ENCODE assay signal across 8 cellular contexts in the genomic region with DNA sequence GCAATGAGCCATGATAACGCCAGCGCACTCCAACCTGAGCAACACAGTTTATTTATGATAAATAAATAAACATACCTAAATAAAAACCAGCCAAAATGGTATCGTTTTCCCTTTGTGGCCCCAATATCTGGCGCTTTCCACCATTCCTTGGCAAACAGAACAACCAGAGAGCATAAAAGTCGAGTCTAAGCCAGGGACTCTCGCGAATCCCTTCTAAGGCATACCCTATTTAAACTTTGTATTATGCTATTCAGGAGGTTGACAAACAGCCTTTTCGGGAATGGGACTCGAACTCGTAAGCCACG. TPM values are rescaled to one million over a fixed set of nuclear protein-coding genes. Genes with fewer than 3 reads are reported as not detected.
A peak's percentile ranks its signal among the peaks of the same experiment; 100 is the strongest.
DNase-seq lines count a peak whose midpoint lies in the region; ATAC-seq, FAIRE-seq and TF ChIP-seq lines count a peak whose summit lies in the region.

No MANE protein-coding gene starts in this region.

- H3K4me3 ChIP-seq in heart left ventricle (peak overlapping the region in 11 of 12 donors; percentile 64 to 98 (median 90)), K562 (peak overlapping the region; percentile 88), upper lobe of right lung (peak overlapping the region; percentile 75)

- H3K9ac ChIP-seq in K562 (ENCODE audit: insufficient read depth in 1 of 2, low read depth in 2 of 2, low read length in 2 of 2) = peak overlapping the region; percentile 99 to 100

- peaks cover 50% of the 10 kb centered on the region for H3K79me2 ChIP-seq in K562 (ENCODE audit: control insufficient read depth, insufficient read depth, low read length)

- H3K4me1 ChIP-seq in heart left ventricle (peaks cover 7 to 40% (median 32%) of the 10 kb centered on the region in 12 donors), K562 (replicated peaks in 1 of 2; ENCODE audit: control insufficient read depth in 2 of 2, insufficient read depth in 2 of 2, low read length in 2 of 2) (peaks cover 14 to 21% of the 10 kb centered on the region in 2 experiments; a peak in 4 of 5 replicates), upper lobe of right lung (peaks cover 29% of the 10 kb centered on the region)

- TF ChIP-seq EP300 in K562 (IDR thresholded peaks at IDR 0.05; ENCODE audit: low read length) = no peak

- peaks cover 2% of the 10 kb centered on the region for H3K36me3 Mint-ChIP-seq in memory B cell

- no peak for TF ChIP-seq CTCF in heart left ventricle (IDR thresholded peaks at IDR 0.05)
- TF ChIP-seq CTCF in K562 (IDR thresholded peaks at IDR 0.05 in 2 of 3, conservative IDR thresholded peaks at IDR 0.05 in 1 of 3; ENCODE audit: insufficient read depth in 2 of 3, low read depth in 1 of 3, low read length in 3 of 3) = no peak
- TF ChIP-seq CTCF in upper lobe of right lung (IDR thresholded peaks at IDR 0.05) = no peak

- no peaks in the 10 kb centered on the region for H3K9me3 Mint-ChIP-seq in memory B cell

- H3K9me1 ChIP-seq in K562 (ENCODE audit: control insufficient read depth, insufficient read depth, low read length) = no peaks in the 10 kb centered on the region

- TF ChIP-seq POLR2A in heart left ventricle (IDR thresholded peaks at IDR 0.05) (no peak), K562 (conservative IDR thresholded peaks at IDR 0.05) (no peak)

- CTCF ChIA-PET in K562 (lab: Yijun Ruan, JAX; ENCODE audit: low intra/inter-chr PET ratio) = interaction anchor here (0.6 kb wide), 1 partner anchor 41 kb away, joined by 3 read pairs; no protein-coding TSS in a partner anchor

- FAIRE-seq in K562 (lab: Jason Lieb, UNC) = no peak

- in situ Hi-C loops in K562 (cut with MboI) = no loop called here

- intact Hi-C loops in heart left ventricle (cut with DNase I) = loop anchor here in 4 of 10 donors (2.0 to 10.0 kb wide), 4 partner anchors 48 to 102 kb away; a partner anchor contains a TSS
- intact Hi-C loops in Right ventricle myocardium inferior (cut with DNase I) = loop anchor here (1.0 to 5.0 kb wide), 2 partner anchors 20 to 94 kb away; a partner anchor contains a TSS
- intact Hi-C loops in K562 (cut with micrococcal nuclease) = loop anchor here (1.0 kb wide), 1 partner anchor 19 kb away; no protein-coding TSS in a partner anchor
- intact Hi-C loops in upper lobe of right lung (cut with DNase I) = no loop called here

- DNase-seq in heart left ventricle (no peak), Right ventricle myocardium inferior (ENCODE audit: missing footprints) (no peak), K562 (ENCODE audit: extremely low read depth in 1 of 4, low spot score in 3 of 4) (no peak), memory B cell (ENCODE audit: low spot score in 2 of 2) (no peak), upper lobe of right lung (no peak), DMS53 (lab: John Stamatoyannopoulos, UW) (no peak)

- POLR2A ChIA-PET in K562 (lab: Yijun Ruan, JAX) = interaction anchor here (0.6 to 6.9 kb wide), 15 partner anchors 9 to 837 kb away, joined by 3 to 105 read pairs (median 5); a partner anchor contains a TSS

- TSS peak; percentile 92 for BruUV-seq in K562 (replicated peaks; lab: Mats Ljungman, UMichigan)

- H2AFZ ChIP-seq in K562 (ENCODE audit: low read depth, low read length) = peak overlapping the region; percentile 93

- peak overlapping the region; percentile 98 for H3K27ac Mint-ChIP-seq in memory B cell

- no peaks in the 10 kb centered on the region for H3K27me3 Mint-ChIP-seq in memory B cell

- no peak for TF ChIP-seq RAD21 in K562 (CRISPR knock-in tag; conservative IDR thresholded peaks at IDR 0.05 in 1 of 2, IDR thresholded peaks at IDR 0.05 in 1 of 2)

- H3K4me1 Mint-ChIP-seq in memory B cell = peaks cover 23% of the 10 kb centered on the region

- no peak for ATAC-seq in heart left ventricle
- ATAC-seq in Right ventricle myocardium inferior = no peak
- no peak for ATAC-seq in K562
- peak; percentile 1 for ATAC-seq in memory B cell (ENCODE audit: low read depth)
- ATAC-seq in upper lobe of right lung = no peak
- no peak for ATAC-seq in HG03045 (IDR thresholded peaks at IDR 0.05; ENCODE audit: unreplicated experiment)
- ATAC-seq in GM21367 (IDR thresholded peaks at IDR 0.05; ENCODE audit: unreplicated experiment) = no peak

- H3K9me3 ChIP-seq in heart left ventricle = no peaks in the 10 kb centered on the region
- no peaks in the 10 kb centered on the region for H3K9me3 ChIP-seq in K562 (replicated peaks; ENCODE audit: control insufficient read depth, insufficient read depth, low read depth, low read length)
- H3K9me3 ChIP-seq in upper lobe of right lung = no peaks in the 10 kb centered on the region

- H3K27me3 ChIP-seq in heart left ventricle = no peaks in the 10 kb centered on the region
- H3K27me3 ChIP-seq in K562 (ENCODE audit: control insufficient read depth in 2 of 2, insufficient read depth in 2 of 2, low read length in 2 of 2) = no peaks in the 10 kb centered on the region
- H3K27me3 ChIP-seq in upper lobe of right lung = no peaks in the 10 kb centered on the region

- 27 to 36% (median 30%) methylated on average over 11 of the region's 11 CpGs for WGBS in heart left ventricle, 4 donors
- WGBS in K562 (ENCODE audit: insufficient coverage, low coverage, missing lambda C conversion rate) = 26% methylated on average over 11 of the region's 11 CpGs

- H3K27ac ChIP-seq in heart left ventricle (peak overlapping the region; percentile 93 to 100 (median 99)), K562 (ENCODE audit: extremely low read depth, low read depth, low read length) (peak overlapping the region; percentile 99), upper lobe of right lung (peak overlapping the region; percentile 99)

- H3K4me2 ChIP-seq in K562 (ENCODE audit: insufficient read depth, low read length) = peak overlapping the region; percentile 96

- peak overlapping the region; percentile 96 for H3K4me3 Mint-ChIP-seq in memory B cell

- peaks cover 39% of the 10 kb centered on the region for H4K20me1 ChIP-seq in K562 (replicated peaks; ENCODE audit: control insufficient read depth, insufficient read depth, low read length)

- H3K36me3 ChIP-seq in heart left ventricle (no peaks in the 10 kb centered on the region), K562 (ENCODE audit: control insufficient read depth, insufficient read depth, low read length) (peaks cover 24% of the 10 kb centered on the region), upper lobe of right lung (no peaks in the 10 kb centered on the region)

TF ChIP-seq in K562, 482 proteins besides CTCF, POLR2A, EP300 and RAD21 (continues in another document):
- no peak for TF ChIP-seq ESRRA (IDR thresholded peaks at IDR 0.05; ENCODE audit: borderline replicate concordance, low read depth)
- TF ChIP-seq E2F3 (CRISPR knock-in tag; IDR thresholded peaks at IDR 0.05) = peak; percentile 63
- no peak for TF ChIP-seq MTA2 (IDR thresholded peaks at IDR 0.05; ENCODE audit: low read depth)
- no peak for TF ChIP-seq TCF7 (IDR thresholded peaks at IDR 0.05; ENCODE audit: borderline replicate concordance)
- no peak for TF ChIP-seq TFAM (CRISPR knock-in tag; conservative IDR thresholded peaks at IDR 0.05)
- no peak for TF ChIP-seq FOSL1 (tag; conservative IDR thresholded peaks at IDR 0.05)
- no peak for TF ChIP-seq ETV5 (CRISPR knock-in tag; IDR thresholded peaks at IDR 0.05; ENCODE audit: low read depth)
- TF ChIP-seq FOXK1 (CRISPR knock-in tag; IDR thresholded peaks at IDR 0.05; ENCODE audit: borderline replicate concordance) = 0 out of 2 replicates have a peak, but pooled peaks have one; percentile 5

RNA-seq across cellular contexts. Expression of a gene that starts 0.4 kb away (rescaled TPM):
- 100 to 1,000 TPM; 133 to 208 (median 139) TPM for total RNA-seq in heart left ventricle
- polyA plus RNA-seq in heart left ventricle = 100 to 1,000 TPM in 1 of 2 donors, 10 to 100 TPM in 1; 97.2 to 115 TPM
- 120 TPM for total RNA-seq in Right ventricle myocardium inferior
- 196 and 552 TPM in 2 replicates for total RNA-seq in K562 (2011; cell fraction: chromatin; rRNA removed; ENCODE audit: low replicate concordance)
- 73.5 and 120 TPM in 2 replicates for total RNA-seq in K562 (2011; cell fraction: nucleolus; rRNA removed)
- total RNA-seq in K562 (2011; cell fraction: nucleoplasm; rRNA removed) = 284 and 429 TPM in 2 replicates
- total RNA-seq in K562 (2014; rRNA removed) = 112 and 234 TPM in 2 replicates
- 425 and 528 TPM in 2 replicates for total RNA-seq in K562 (2014; rRNA removed; fragmentation: Illumina TruSeq; extraction: Trizol)
- 378 and 402 TPM in 2 replicates for total RNA-seq in K562 (2015; rRNA removed; fragmentation: Illumina TruSeq; extraction: Trizol)
- total RNA-seq in K562 (2021) = 179 and 209 TPM in 2 replicates
- 194 and 263 TPM in 2 replicates for polyA plus RNA-seq in K562 (2011; rRNA removed)
- polyA plus RNA-seq in K562 (2011; cell fraction: cytosol; rRNA removed) = 69.5 and 129 TPM in 2 replicates
- polyA plus RNA-seq in K562 (2011; cell fraction: nucleus; rRNA removed) = 124 and 148 TPM in 2 replicates
- polyA plus RNA-seq in K562 (2012) = 190 and 210 TPM in 2 replicates
- polyA plus RNA-seq in K562 (2014; fragmentation: Illumina TruSeq; extraction: Trizol) = 232 and 298 TPM in 2 replicates
- polyA plus RNA-seq in K562 (2014; fragmentation: Nextera tagmentation; extraction: Ambion mirVana) = 100 to 1,000 TPM; 150 to 299 TPM
- 205 and 218 TPM in 2 replicates for polyA plus RNA-seq in K562 (2014; rRNA removed)
- polyA minus RNA-seq in K562 (2011; rRNA and poly(A)+ RNA removed) = 405 and 437 TPM in 2 replicates
- polyA minus RNA-seq in K562 (2011; cell fraction: cytosol; rRNA and poly(A)+ RNA removed) = 193 and 262 TPM in 2 replicates
- polyA minus RNA-seq in K562 (2011; cell fraction: nucleus; rRNA and poly(A)+ RNA removed) = 99.6 and 227 TPM in 2 replicates
- 197 TPM for total RNA-seq in upper lobe of right lung

RNA-seq across cellular contexts. Expression of a gene that starts 48.5 kb away (rescaled TPM):
- total RNA-seq in heart left ventricle = 100 to 1,000 TPM; 111 to 154 (median 132) TPM
- polyA plus RNA-seq in heart left ventricle = 100 to 1,000 TPM in 1 of 2 donors, 10 to 100 TPM in 1; 93.2 to 138 TPM
- 144 TPM for total RNA-seq in Right ventricle myocardium inferior
- 45.9 and 94.2 TPM in 2 replicates for total RNA-seq in K562 (2011; cell fraction: chromatin; rRNA removed; ENCODE audit: low replicate concordance)
- total RNA-seq in K562 (2011; cell fraction: nucleolus; rRNA removed) = 26.8 and 27.1 TPM in 2 replicates
- total RNA-seq in K562 (2011; cell fraction: nucleoplasm; rRNA removed) = 49.4 and 71.2 TPM in 2 replicates
- 84.5 and 89.3 TPM in 2 replicates for total RNA-seq in K562 (2014; rRNA removed)
- 96.6 and 114 TPM in 2 replicates for total RNA-seq in K562 (2014; rRNA removed; fragmentation: Illumina TruSeq; extraction: Trizol)
- 67.0 and 78.3 TPM in 2 replicates for total RNA-seq in K562 (2015; rRNA removed; fragmentation: Illumina TruSeq; extraction: Trizol)
- 100 and 108 TPM in 2 replicates for total RNA-seq in K562 (2021)
- 148 and 173 TPM in 2 replicates for polyA plus RNA-seq in K562 (2011; rRNA removed)
- polyA plus RNA-seq in K562 (2011; cell fraction: cytosol; rRNA removed) = 36.9 and 70.8 TPM in 2 replicates
- 19.2 and 31.0 TPM in 2 replicates for polyA plus RNA-seq in K562 (2011; cell fraction: nucleus; rRNA removed)
- 115 and 142 TPM in 2 replicates for polyA plus RNA-seq in K562 (2012)
- 177 and 187 TPM in 2 replicates for polyA plus RNA-seq in K562 (2014; fragmentation: Illumina TruSeq; extraction: Trizol)
- 100 to 1,000 TPM; 152 to 180 TPM for polyA plus RNA-seq in K562 (2014; fragmentation: Nextera tagmentation; extraction: Ambion mirVana)
- 114 and 128 TPM in 2 replicates for polyA plus RNA-seq in K562 (2014; rRNA removed)
- 101 and 135 TPM in 2 replicates for polyA minus RNA-seq in K562 (2011; rRNA and poly(A)+ RNA removed)
- polyA minus RNA-seq in K562 (2011; cell fraction: cytosol; rRNA and poly(A)+ RNA removed) = 59.9 and 67.9 TPM in 2 replicates
- 12.5 and 26.5 TPM in 2 replicates for polyA minus RNA-seq in K562 (2011; cell fraction: nucleus; rRNA and poly(A)+ RNA removed)
- total RNA-seq in upper lobe of right lung = 70.0 TPM
